34 cellular contexts compared by ENCODE assay signal in genomic region chr12:34210689-34211530, GRCh38.
"Had no signal": no experiment of that assay in that cellular context is flagged by ENCODE, and none has a peak within 500 bp of the region (broad histone marks: within the 10 kb centered on the region; RNA-seq: fewer than 3 reads in every experiment).

No MANE protein-coding gene starts in this region.

- H3K27ac ChIP-seq: adrenal gland, body of pancreas, esophagus squamous epithelium, gastroesophageal sphincter, WERI-Rb-1 had no signal

- H3K4me1 Mint-ChIP-seq: activated B cell treated with CpG ODN at 0.5 μM for 24 hours; activated naive CD4-positive, alpha-beta T cell treated with anti-CD3 and anti-CD28 coated beads, Interleukin-2, amount 50 U/mL, for 24 hours; activated naive CD8-positive, alpha-beta T cell treated with anti-CD3 and anti-CD28 coated beads for 36 hours; activated naive CD8-positive, alpha-beta T cell treated with anti-CD3 and anti-CD28 coated beads, Interleukin-2, amount 50 U/mL, for 24 hours; T-helper 17 cell had no signal

- H3K9me3 Mint-ChIP-seq: activated B cell treated with CpG ODN at 0.5 μM for 24 hours; activated CD8-positive, alpha-beta T cell treated with anti-CD3 and anti-CD28 coated beads for 36 hours; activated naive CD4-positive, alpha-beta T cell treated with anti-CD3 and anti-CD28 coated beads for 36 hours; activated naive CD4-positive, alpha-beta T cell treated with anti-CD3 and anti-CD28 coated beads, Interleukin-2, amount 50 U/mL, for 24 hours; activated naive CD8-positive, alpha-beta T cell treated with anti-CD3 and anti-CD28 coated beads for 36 hours; activated naive CD8-positive, alpha-beta T cell treated with anti-CD3 and anti-CD28 coated beads, Interleukin-2, amount 50 U/mL, for 24 hours; effector memory CD8-positive, alpha-beta T cell; T-helper 2 cell treated with Interferon-gamma antibody and Interleukin-4, amounts not matched to agents 5 μg/mL and 100 μg/mL, for 36 hours had no signal

- H3K27ac Mint-ChIP-seq: activated B cell treated with CpG ODN at 0.5 μM for 24 hours; activated CD8-positive, alpha-beta T cell treated with anti-CD3 and anti-CD28 coated beads for 36 hours; activated naive CD4-positive, alpha-beta T cell treated with anti-CD3 and anti-CD28 coated beads for 36 hours; activated naive CD4-positive, alpha-beta T cell treated with anti-CD3 and anti-CD28 coated beads, Interleukin-2, amount 50 U/mL, for 24 hours; activated naive CD8-positive, alpha-beta T cell treated with anti-CD3 and anti-CD28 coated beads for 36 hours; activated naive CD8-positive, alpha-beta T cell treated with anti-CD3 and anti-CD28 coated beads, Interleukin-2, amount 50 U/mL, for 24 hours; activated T-helper 1 cell treated with anti-CD3 and anti-CD28 coated beads, Interleukin-12 subunit alpha, Interleukin-12 subunit beta, Interleukin-2, Interleukin-4 antibody, amounts not matched to agents 30 ng/mL and 10 ng/mL and 1 ng/mL, durations not matched to agents 14 hours and 24 hours and 36 hours; activated T-helper 2 cell treated with anti-CD3 and anti-CD28 coated beads, Interferon-gamma antibody, Interleukin-2, Interleukin-4, amounts not matched to agents 10 μg/mL and 5 μg/mL and 100 μg/mL, durations not matched to agents 14 hours and 24 hours and 36 hours; effector memory CD8-positive, alpha-beta T cell; T-helper 17 cell; T-helper 2 cell treated with Interferon-gamma antibody and Interleukin-4, amounts not matched to agents 5 μg/mL and 100 μg/mL, for 36 hours had no signal

- H3K4me1 ChIP-seq: adrenal gland, body of pancreas, esophagus squamous epithelium, gastroesophageal sphincter had no signal

- DNase-seq: activated B cell treated with CpG ODN at 0.5 μM for 24 hours; activated CD4-positive, alpha-beta T cell treated with anti-CD3 and anti-CD28 coated beads for 48 hours; activated CD4-positive, alpha-beta T cell treated with anti-CD3 and anti-CD28 coated beads, Interleukin-2, amount 50 U/mL, for 1 hour; activated CD4-positive, alpha-beta T cell treated with anti-CD3 and anti-CD28 coated beads, Interleukin-2, amount 50 U/mL, for 48 hours; activated CD8-positive, alpha-beta memory T cell treated with anti-CD3 and anti-CD28 coated beads for 24 hours; activated CD8-positive, alpha-beta memory T cell treated with anti-CD3 and anti-CD28 coated beads, Interleukin-2, amount 50 U/mL, for 4 hours; activated CD8-positive, alpha-beta T cell treated with anti-CD3 and anti-CD28 coated beads for 36 hours; activated effector memory CD4-positive, alpha-beta T cell treated with anti-CD3 and anti-CD28 coated beads, Interleukin-2, amount 50 U/mL, for 16 hours; activated naive CD4-positive, alpha-beta T cell treated with anti-CD3 and anti-CD28 coated beads for 36 hours; activated naive CD8-positive, alpha-beta T cell treated with anti-CD3 and anti-CD28 coated beads for 36 hours; activated naive CD8-positive, alpha-beta T cell treated with anti-CD3 and anti-CD28 coated beads, Interleukin-2, amount 50 U/mL, for 24 hours; activated T-cell treated with anti-CD3 and anti-CD28 coated beads, Interleukin-2, amount 50 U/mL, for 1 hour; activated T-cell treated with anti-CD3 and anti-CD28 coated beads, Interleukin-2, amount 50 U/mL, for 48 hours; adrenal gland; amygdala; aorta; body of pancreas; caudate nucleus; cortex of kidney; dermis blood vessel endothelial cell; effector CD4-positive, alpha-beta T cell; effector memory CD8-positive, alpha-beta T cell; erythroblast; esophagus squamous epithelium; foreskin melanocyte; T-helper 1 cell; T-helper 17 cell; T1000; WERI-Rb-1 had no signal

- H3K27me3 Mint-ChIP-seq: activated B cell treated with CpG ODN at 0.5 μM for 24 hours; activated CD8-positive, alpha-beta T cell treated with anti-CD3 and anti-CD28 coated beads for 36 hours; activated naive CD4-positive, alpha-beta T cell treated with anti-CD3 and anti-CD28 coated beads, Interleukin-2, amount 50 U/mL, for 24 hours; activated naive CD8-positive, alpha-beta T cell treated with anti-CD3 and anti-CD28 coated beads for 36 hours; activated naive CD8-positive, alpha-beta T cell treated with anti-CD3 and anti-CD28 coated beads, Interleukin-2, amount 50 U/mL, for 24 hours; T-helper 17 cell had no signal

- H3K27me3 ChIP-seq: adrenal gland, body of pancreas, esophagus squamous epithelium had no signal

- H3K36me3 ChIP-seq: adrenal gland, esophagus squamous epithelium, gastroesophageal sphincter, WERI-Rb-1 had no signal

- H3K36me3 Mint-ChIP-seq: activated naive CD4-positive, alpha-beta T cell treated with anti-CD3 and anti-CD28 coated beads, Interleukin-2, amount 50 U/mL, for 24 hours; activated naive CD8-positive, alpha-beta T cell treated with anti-CD3 and anti-CD28 coated beads for 36 hours had no signal

- H3K9me3 ChIP-seq: adrenal gland, body of pancreas, gastroesophageal sphincter had no signal

- H3K4me3 ChIP-seq: adrenal gland, body of pancreas, esophagus squamous epithelium, gastroesophageal sphincter had no signal

- H3K4me3 Mint-ChIP-seq: activated B cell treated with CpG ODN at 0.5 μM for 24 hours; activated CD8-positive, alpha-beta T cell treated with anti-CD3 and anti-CD28 coated beads for 36 hours; activated naive CD4-positive, alpha-beta T cell treated with anti-CD3 and anti-CD28 coated beads for 36 hours; activated naive CD4-positive, alpha-beta T cell treated with anti-CD3 and anti-CD28 coated beads, Interleukin-2, amount 50 U/mL, for 24 hours; activated naive CD8-positive, alpha-beta T cell treated with anti-CD3 and anti-CD28 coated beads for 36 hours; activated naive CD8-positive, alpha-beta T cell treated with anti-CD3 and anti-CD28 coated beads, Interleukin-2, amount 50 U/mL, for 24 hours; activated T-helper 1 cell treated with anti-CD3 and anti-CD28 coated beads, Interleukin-12 subunit alpha, Interleukin-12 subunit beta, Interleukin-2, Interleukin-4 antibody, amounts not matched to agents 30 ng/mL and 10 ng/mL and 1 ng/mL, durations not matched to agents 14 hours and 24 hours and 36 hours; effector memory CD8-positive, alpha-beta T cell; T-helper 17 cell; T-helper 2 cell treated with Interferon-gamma antibody and Interleukin-4, amounts not matched to agents 5 μg/mL and 100 μg/mL, for 36 hours had no signal
